Comparison of ENCODE assay signal across 16 cellular contexts in genomic region chr10:98169379-98169778, GRCh38.
"Had no signal": no experiment of that assay in that cellular context is flagged by ENCODE, and none has a peak within 500 bp of the region (broad histone marks: within the 10 kb centered on the region; RNA-seq: fewer than 3 reads in every experiment).

No MANE protein-coding gene starts in this region.

- H3K27ac ChIP-seq: dorsolateral prefrontal cortex, parathyroid adenoma, testis had no signal

- H3K27me3 ChIP-seq: breast epithelium, dorsolateral prefrontal cortex, testis had no signal

- ATAC-seq: esophagus mucosa; stimulated activated naive CD8-positive, alpha-beta T cell treated with anti-CD3 and anti-CD28 coated beads, Interleukin-15, amount 100 ng/mL, for 72 hours had no signal

- H3K4me1 ChIP-seq: testis had no signal

- H3K4me3 ChIP-seq: breast epithelium, dorsolateral prefrontal cortex, lung, testis had no signal

- H3K9me3 ChIP-seq: breast epithelium, testis had no signal

- DNase-seq: activated naive CD8-positive, alpha-beta T cell treated with anti-CD3 and anti-CD28 coated beads, Interleukin-2, amount 10 ng/mL, durations not matched to agents 7 days and 5 days; activated T-cell treated with anti-CD3 and anti-CD28 coated beads, Interleukin-2, amount 50 U/mL, for 24 hours; anterior cingulate cortex; dorsolateral prefrontal cortex; hypothalamus; naive B cell; retina; stimulated activated CD4-positive, alpha-beta T cell treated with anti-CD3 and anti-CD28 coated beads, Interleukin-4, amount 100 ng/mL, for 4 hours; stimulated activated naive CD8-positive, alpha-beta T cell treated with anti-CD3 and anti-CD28 coated beads, Interleukin-15, amount 100 ng/mL, for 72 hours; testis had no signal

- H3K36me3 ChIP-seq: breast epithelium had no signal

- FAIRE-seq: endometrium, TTC549 had no signal
